1 cellular context compared by ENCODE assay signal in the genomic region with DNA sequence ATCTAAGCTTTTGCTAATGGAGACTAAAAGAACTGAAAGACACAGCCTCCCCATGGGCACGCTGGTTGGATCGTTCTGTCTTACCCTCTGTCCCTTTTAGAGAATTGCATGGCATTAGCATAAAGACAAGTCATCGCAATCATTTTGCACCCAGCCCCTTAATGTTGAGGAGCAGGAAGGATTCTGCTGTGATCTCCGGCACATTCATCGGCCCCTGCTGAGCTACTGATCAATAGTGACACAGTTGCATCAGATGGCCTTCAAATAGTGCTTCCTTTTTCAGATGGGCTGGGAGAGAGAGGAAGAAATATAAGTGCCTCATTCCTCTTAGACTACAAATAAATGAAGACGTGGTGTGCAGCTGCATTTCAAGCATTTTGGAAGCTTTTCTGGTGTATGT.
TF ChIP-seq lines count a peak whose summit lies in the region.

No MANE protein-coding gene starts in this region.

TF ChIP-seq in HepG2, 621 proteins besides CTCF, POLR2A, EP300 and RAD21 (continued from another document and continues in another):
- TF ChIP-seq, protein P1, sequence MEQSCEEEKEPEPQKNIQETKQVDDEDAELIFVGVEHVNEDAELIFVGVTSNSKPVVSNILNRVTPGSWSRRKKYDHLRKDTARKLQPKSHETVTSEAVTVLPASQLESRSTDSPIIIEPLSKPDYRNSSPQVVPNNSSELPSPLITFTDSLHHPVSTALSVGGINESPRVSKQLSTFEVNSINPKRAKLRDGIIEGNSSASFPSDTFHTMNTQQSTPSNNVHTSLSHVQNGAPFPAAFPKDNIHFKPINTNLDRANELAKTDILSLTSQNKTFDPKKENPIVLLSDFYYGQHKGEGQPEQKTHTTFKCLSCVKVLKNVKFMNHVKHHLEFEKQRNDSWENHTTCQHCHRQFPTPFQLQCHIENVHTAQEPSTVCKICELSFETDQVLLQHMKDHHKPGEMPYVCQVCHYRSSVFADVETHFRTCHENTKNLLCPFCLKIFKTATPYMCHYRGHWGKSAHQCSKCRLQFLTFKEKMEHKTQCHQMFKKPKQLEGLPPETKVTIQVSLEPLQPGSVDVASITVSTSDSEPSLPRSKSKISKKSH (CRISPR knock-in tag; IDR thresholded peaks at IDR 0.05; ENCODE audit: borderline replicate concordance) = no peak
- TF ChIP-seq PHF20 (CRISPR knock-in tag; IDR thresholded peaks at IDR 0.05) (no peak), HOXA9 (CRISPR knock-in tag; IDR thresholded peaks at IDR 0.05; ENCODE audit: borderline replicate concordance) (no peak), NFE2 (CRISPR knock-in tag; IDR thresholded peaks at IDR 0.05) (no peak), ZNF83 (CRISPR knock-in tag; IDR thresholded peaks at IDR 0.05; ENCODE audit: borderline replicate concordance) (no peak), RFX3 (CRISPR knock-in tag; IDR thresholded peaks at IDR 0.05) (no peak), ZNF766 (CRISPR knock-in tag; IDR thresholded peaks at IDR 0.05; ENCODE audit: borderline replicate concordance) (no peak), NFKBIZ (CRISPR knock-in tag; IDR thresholded peaks at IDR 0.05) (no peak), ZNF850 (CRISPR knock-in tag; conservative IDR thresholded peaks at IDR 0.05) (no peak), RAD51 (IDR thresholded peaks at IDR 0.05; ENCODE audit: borderline replicate concordance) (no peak), ZNF644 (CRISPR knock-in tag; IDR thresholded peaks at IDR 0.05; ENCODE audit: low read depth) (0 out of 2 replicates have a peak, but pooled peaks have one; percentile 27), NRL (CRISPR knock-in tag; IDR thresholded peaks at IDR 0.05; ENCODE audit: borderline replicate concordance) (no peak), FOXM1 (CRISPR knock-in tag; IDR thresholded peaks at IDR 0.05) (no peak), EHMT2 (IDR thresholded peaks at IDR 0.05; ENCODE audit: borderline replicate concordance, low read depth, low read length) (no peak)
- TF ChIP-seq, protein P2, sequence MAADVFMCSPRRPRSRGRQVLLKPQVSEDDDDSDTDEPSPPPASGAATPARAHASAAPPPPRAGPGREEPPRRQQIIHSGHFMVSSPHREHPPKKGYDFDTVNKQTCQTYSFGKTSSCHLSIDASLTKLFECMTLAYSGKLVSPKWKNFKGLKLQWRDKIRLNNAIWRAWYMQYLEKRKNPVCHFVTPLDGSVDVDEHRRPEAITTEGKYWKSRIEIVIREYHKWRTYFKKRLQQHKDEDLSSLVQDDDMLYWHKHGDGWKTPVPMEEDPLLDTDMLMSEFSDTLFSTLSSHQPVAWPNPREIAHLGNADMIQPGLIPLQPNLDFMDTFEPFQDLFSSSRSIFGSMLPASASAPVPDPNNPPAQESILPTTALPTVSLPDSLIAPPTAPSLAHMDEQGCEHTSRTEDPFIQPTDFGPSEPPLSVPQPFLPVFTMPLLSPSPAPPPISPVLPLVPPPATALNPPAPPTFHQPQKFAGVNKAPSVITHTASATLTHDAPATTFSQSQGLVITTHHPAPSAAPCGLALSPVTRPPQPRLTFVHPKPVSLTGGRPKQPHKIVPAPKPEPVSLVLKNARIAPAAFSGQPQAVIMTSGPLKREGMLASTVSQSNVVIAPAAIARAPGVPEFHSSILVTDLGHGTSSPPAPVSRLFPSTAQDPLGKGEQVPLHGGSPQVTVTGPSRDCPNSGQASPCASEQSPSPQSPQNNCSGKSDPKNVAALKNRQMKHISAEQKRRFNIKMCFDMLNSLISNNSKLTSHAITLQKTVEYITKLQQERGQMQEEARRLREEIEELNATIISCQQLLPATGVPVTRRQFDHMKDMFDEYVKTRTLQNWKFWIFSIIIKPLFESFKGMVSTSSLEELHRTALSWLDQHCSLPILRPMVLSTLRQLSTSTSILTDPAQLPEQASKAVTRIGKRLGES (CRISPR knock-in tag; IDR thresholded peaks at IDR 0.05; ENCODE audit: borderline replicate concordance) = no peak
- TF ChIP-seq, protein P3, sequence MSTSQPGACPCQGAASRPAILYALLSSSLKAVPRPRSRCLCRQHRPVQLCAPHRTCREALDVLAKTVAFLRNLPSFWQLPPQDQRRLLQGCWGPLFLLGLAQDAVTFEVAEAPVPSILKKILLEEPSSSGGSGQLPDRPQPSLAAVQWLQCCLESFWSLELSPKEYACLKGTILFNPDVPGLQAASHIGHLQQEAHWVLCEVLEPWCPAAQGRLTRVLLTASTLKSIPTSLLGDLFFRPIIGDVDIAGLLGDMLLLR (CRISPR knock-in tag; IDR thresholded peaks at IDR 0.05) = no peak
- TF ChIP-seq, protein P4, sequence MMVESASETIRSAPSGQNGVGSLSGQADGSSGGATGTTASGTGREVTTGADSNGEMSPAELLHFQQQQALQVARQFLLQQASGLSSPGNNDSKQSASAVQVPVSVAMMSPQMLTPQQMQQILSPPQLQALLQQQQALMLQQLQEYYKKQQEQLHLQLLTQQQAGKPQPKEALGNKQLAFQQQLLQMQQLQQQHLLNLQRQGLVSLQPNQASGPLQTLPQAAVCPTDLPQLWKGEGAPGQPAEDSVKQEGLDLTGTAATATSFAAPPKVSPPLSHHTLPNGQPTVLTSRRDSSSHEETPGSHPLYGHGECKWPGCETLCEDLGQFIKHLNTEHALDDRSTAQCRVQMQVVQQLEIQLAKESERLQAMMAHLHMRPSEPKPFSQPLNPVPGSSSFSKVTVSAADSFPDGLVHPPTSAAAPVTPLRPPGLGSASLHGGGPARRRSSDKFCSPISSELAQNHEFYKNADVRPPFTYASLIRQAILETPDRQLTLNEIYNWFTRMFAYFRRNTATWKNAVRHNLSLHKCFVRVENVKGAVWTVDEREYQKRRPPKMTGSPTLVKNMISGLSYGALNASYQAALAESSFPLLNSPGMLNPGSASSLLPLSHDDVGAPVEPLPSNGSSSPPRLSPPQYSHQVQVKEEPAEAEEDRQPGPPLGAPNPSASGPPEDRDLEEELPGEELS (CRISPR knock-in tag; IDR thresholded peaks at IDR 0.05) = no peak
- TF ChIP-seq, protein P5, sequence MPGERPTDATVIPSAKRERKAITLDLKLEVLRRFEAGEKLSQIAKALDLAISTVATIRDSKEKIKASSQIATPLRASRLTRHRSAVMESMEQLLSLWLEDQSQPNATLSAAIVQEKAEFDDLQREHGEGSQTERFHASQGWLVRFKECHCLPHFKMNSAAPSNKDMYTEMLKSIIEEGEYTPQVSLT (CRISPR knock-in tag; IDR thresholded peaks at IDR 0.05; ENCODE audit: borderline replicate concordance, low read depth) = no peak
- TF ChIP-seq, protein P6, sequence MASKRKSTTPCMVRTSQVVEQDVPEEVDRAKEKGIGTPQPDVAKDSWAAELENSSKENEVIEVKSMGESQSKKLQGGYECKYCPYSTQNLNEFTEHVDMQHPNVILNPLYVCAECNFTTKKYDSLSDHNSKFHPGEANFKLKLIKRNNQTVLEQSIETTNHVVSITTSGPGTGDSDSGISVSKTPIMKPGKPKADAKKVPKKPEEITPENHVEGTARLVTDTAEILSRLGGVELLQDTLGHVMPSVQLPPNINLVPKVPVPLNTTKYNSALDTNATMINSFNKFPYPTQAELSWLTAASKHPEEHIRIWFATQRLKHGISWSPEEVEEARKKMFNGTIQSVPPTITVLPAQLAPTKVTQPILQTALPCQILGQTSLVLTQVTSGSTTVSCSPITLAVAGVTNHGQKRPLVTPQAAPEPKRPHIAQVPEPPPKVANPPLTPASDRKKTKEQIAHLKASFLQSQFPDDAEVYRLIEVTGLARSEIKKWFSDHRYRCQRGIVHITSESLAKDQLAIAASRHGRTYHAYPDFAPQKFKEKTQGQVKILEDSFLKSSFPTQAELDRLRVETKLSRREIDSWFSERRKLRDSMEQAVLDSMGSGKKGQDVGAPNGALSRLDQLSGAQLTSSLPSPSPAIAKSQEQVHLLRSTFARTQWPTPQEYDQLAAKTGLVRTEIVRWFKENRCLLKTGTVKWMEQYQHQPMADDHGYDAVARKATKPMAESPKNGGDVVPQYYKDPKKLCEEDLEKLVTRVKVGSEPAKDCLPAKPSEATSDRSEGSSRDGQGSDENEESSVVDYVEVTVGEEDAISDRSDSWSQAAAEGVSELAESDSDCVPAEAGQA (IDR thresholded peaks at IDR 0.05; ENCODE audit: low read depth) = no peak
- TF ChIP-seq, protein P6 (CRISPR knock-in tag; IDR thresholded peaks at IDR 0.05; ENCODE audit: borderline replicate concordance) = no peak
- TF ChIP-seq, protein P7, sequence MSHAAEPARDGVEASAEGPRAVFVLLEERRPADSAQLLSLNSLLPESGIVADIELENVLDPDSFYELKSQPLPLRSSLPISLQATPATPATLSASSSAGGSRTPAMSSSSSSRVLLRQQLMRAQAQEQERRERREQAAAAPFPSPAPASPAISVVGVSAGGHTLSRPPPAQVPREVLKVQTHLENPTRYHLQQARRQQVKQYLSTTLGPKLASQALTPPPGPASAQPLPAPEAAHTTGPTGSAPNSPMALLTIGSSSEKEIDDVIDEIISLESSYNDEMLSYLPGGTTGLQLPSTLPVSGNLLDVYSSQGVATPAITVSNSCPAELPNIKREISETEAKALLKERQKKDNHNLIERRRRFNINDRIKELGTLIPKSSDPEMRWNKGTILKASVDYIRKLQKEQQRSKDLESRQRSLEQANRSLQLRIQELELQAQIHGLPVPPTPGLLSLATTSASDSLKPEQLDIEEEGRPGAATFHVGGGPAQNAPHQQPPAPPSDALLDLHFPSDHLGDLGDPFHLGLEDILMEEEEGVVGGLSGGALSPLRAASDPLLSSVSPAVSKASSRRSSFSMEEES (CRISPR knock-in tag; IDR thresholded peaks at IDR 0.05) = no peak
- TF ChIP-seq, protein P8, sequence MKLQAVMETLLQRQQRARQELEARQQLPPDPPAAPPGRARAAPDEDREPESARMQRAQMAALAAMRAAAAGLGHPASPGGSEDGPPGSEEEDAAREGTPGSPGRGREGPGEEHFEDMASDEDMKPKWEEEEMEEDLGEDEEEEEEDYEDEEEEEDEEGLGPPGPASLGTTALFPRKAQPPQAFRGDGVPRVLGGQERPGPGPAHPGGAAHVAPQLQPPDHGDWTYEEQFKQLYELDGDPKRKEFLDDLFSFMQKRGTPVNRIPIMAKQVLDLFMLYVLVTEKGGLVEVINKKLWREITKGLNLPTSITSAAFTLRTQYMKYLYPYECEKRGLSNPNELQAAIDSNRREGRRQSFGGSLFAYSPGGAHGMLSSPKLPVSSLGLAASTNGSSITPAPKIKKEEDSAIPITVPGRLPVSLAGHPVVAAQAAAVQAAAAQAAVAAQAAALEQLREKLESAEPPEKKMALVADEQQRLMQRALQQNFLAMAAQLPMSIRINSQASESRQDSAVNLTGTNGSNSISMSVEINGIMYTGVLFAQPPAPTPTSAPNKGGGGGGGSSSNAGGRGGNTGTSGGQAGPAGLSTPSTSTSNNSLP (IDR thresholded peaks at IDR 0.05; ENCODE audit: low read depth, low read length) = peak; percentile 55
- TF ChIP-seq, protein P9, sequence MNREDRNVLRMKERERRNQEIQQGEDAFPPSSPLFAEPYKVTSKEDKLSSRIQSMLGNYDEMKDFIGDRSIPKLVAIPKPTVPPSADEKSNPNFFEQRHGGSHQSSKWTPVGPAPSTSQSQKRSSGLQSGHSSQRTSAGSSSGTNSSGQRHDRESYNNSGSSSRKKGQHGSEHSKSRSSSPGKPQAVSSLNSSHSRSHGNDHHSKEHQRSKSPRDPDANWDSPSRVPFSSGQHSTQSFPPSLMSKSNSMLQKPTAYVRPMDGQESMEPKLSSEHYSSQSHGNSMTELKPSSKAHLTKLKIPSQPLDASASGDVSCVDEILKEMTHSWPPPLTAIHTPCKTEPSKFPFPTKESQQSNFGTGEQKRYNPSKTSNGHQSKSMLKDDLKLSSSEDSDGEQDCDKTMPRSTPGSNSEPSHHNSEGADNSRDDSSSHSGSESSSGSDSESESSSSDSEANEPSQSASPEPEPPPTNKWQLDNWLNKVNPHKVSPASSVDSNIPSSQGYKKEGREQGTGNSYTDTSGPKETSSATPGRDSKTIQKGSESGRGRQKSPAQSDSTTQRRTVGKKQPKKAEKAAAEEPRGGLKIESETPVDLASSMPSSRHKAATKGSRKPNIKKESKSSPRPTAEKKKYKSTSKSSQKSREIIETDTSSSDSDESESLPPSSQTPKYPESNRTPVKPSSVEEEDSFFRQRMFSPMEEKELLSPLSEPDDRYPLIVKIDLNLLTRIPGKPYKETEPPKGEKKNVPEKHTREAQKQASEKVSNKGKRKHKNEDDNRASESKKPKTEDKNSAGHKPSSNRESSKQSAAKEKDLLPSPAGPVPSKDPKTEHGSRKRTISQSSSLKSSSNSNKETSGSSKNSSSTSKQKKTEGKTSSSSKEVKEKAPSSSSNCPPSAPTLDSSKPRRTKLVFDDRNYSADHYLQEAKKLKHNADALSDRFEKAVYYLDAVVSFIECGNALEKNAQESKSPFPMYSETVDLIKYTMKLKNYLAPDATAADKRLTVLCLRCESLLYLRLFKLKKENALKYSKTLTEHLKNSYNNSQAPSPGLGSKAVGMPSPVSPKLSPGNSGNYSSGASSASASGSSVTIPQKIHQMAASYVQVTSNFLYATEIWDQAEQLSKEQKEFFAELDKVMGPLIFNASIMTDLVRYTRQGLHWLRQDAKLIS (CRISPR knock-in tag; IDR thresholded peaks at IDR 0.05) = no peak
